ENCODE assay signal across 11 cellular contexts in genomic region chr5:139138790-139139189, GRCh38. TPM values are rescaled to one million over a fixed set of nuclear protein-coding genes. Genes with fewer than 3 reads are reported as not detected.
DNase-seq lines count a peak whose midpoint lies in the region; ATAC-seq and TF ChIP-seq lines count a peak whose summit lies in the region.
"Had no signal": no experiment of that assay in that cellular context is flagged by ENCODE, and none has a peak within 500 bp of the region (broad histone marks: within the 10 kb centered on the region; RNA-seq: fewer than 3 reads in every experiment).

No MANE protein-coding gene starts in this region.

- peaks cover 0 to 37% (median 16%) of the 10 kb centered on the region in 4 donors for H3K4me1 ChIP-seq in right lobe of liver
- H3K4me1 ChIP-seq in colonic mucosa: peaks cover 7% of the 10 kb centered on the region

- H3K36me3 ChIP-seq in brain microvascular endothelial cell (replicated peaks): no peaks in the 10 kb centered on the region
- no peaks in the 10 kb centered on the region for H3K36me3 ChIP-seq in right lobe of liver
- no peaks in the 10 kb centered on the region for H3K36me3 ChIP-seq in colonic mucosa

- H3K4me3 ChIP-seq in AG10803 (ENCODE audit: low read length) (no peak overlapping the region), brain microvascular endothelial cell (ENCODE audit: low read depth, low read length) (no peak overlapping the region), right lobe of liver (no peak overlapping the region), colonic mucosa (no peak overlapping the region)
- H3K4me3 ChIP-seq: skin epidermis had no signal

- no peak for TF ChIP-seq POLR2A in right lobe of liver (IDR thresholded peaks at IDR 0.05)

- H3K27ac ChIP-seq in brain microvascular endothelial cell (no peak overlapping the region), right lobe of liver (no peak overlapping the region), colonic mucosa (no peak overlapping the region)
- H3K27ac ChIP-seq: skin epidermis, VCaP had no signal

- DNase-seq in AG10803 (ENCODE audit: low read depth): peak; percentile 37
- DNase-seq in NCI-H128 (lab: John Stamatoyannopoulos, UW; ENCODE audit: unreplicated experiment): peak; percentile 33
- peak; percentile 32 for DNase-seq in brain microvascular endothelial cell
- DNase-seq in right lobe of liver: peak in 1 of 3 donors; percentile 40
- DNase-seq in NCI-H524 treated with DMSO at 0.1 percent for 48 hours (lab: John Stamatoyannopoulos, UW): no peak
- no peak for DNase-seq in HuH-7.5 (ENCODE audit: low spot score)
- DNase-seq in colonic mucosa: no peak
- no peak for DNase-seq in ureter (ENCODE audit: low spot score)
- DNase-seq: COR-L47 had no signal

- H3K9ac ChIP-seq in colonic mucosa (ENCODE audit: low read depth in 2 of 2, low read length in 2 of 2): no peak overlapping the region

- in situ Hi-C loops in brain microvascular endothelial cell (cut with HindIII; ENCODE audit: low pct_ligation_motif_present, low sequenced_read_pairs): no loop called here

- ATAC-seq in right lobe of liver: peak; percentile 45 to 81 (median 50)

- TF ChIP-seq CTCF in AG10803 (conservative IDR thresholded peaks at IDR 0.05; ENCODE audit: low read length): no peak
- TF ChIP-seq CTCF in brain microvascular endothelial cell (IDR thresholded peaks at IDR 0.05; ENCODE audit: low read depth, low read length, missing control alignments): no peak
- TF ChIP-seq CTCF in right lobe of liver (IDR thresholded peaks at IDR 0.05): no peak
- no peak for TF ChIP-seq CTCF in colonic mucosa (IDR thresholded peaks at IDR 0.05)

- no peaks in the 10 kb centered on the region for H3K9me3 ChIP-seq in right lobe of liver
- no peaks in the 10 kb centered on the region for H3K9me3 ChIP-seq in colonic mucosa

- intact Hi-C loops in right lobe of liver (cut with DNase I): no loop called here
- intact Hi-C loops in colonic mucosa (cut with DNase I): no loop called here

- 14% methylated on average over 3 of the region's 4 CpGs for WGBS in right lobe of liver (ENCODE audit: insufficient coverage, low coverage, low lambda C conversion rate, missing lambda C conversion rate)

- H3K27me3 ChIP-seq in brain microvascular endothelial cell (replicated peaks): no peaks in the 10 kb centered on the region
- H3K27me3 ChIP-seq in right lobe of liver: no peaks in the 10 kb centered on the region
- H3K27me3 ChIP-seq in colonic mucosa: no peaks in the 10 kb centered on the region

RNA-seq across cellular contexts. Expression of gene SIL1, which starts 59.4 kb away (rescaled TPM):
- 10 to 100 TPM; 57.6 to 94.9 (median 67.0) TPM for total RNA-seq in right lobe of liver
- 10 to 100 TPM; 31.6 to 64.4 TPM for total RNA-seq in colonic mucosa
- 83.0 TPM for total RNA-seq in ureter

Comparison
In these comparisons a context has a peak if more than half of its experiments do, and no peak if none do; other contexts are left out.
1. DNase-seq: peak in AG10803 (single experiment), NCI-H128 (single experiment) and brain microvascular endothelial cell (single experiment); none in NCI-H524 treated with DMSO at 0.1 percent for 48 hours (single experiment), HuH-7.5 (single experiment), colonic mucosa (single experiment) and ureter (single experiment).